Comparison of ENCODE assay signal across 8 cellular contexts in genomic region chr1:212012034-212012740, GRCh38. TPM values are rescaled to one million over a fixed set of nuclear protein-coding genes. Genes with fewer than 3 reads are reported as not detected.
A peak's percentile ranks its signal among the peaks of the same experiment; 100 is the strongest.
DNase-seq lines count a peak whose midpoint lies in the region; ATAC-seq and TF ChIP-seq lines count a peak whose summit lies in the region.

No MANE protein-coding gene starts in this region.

- no peaks in the 10 kb centered on the region for H3K27me3 ChIP-seq in kidney epithelial cell (ENCODE audit: control insufficient read depth, insufficient read depth, low read length)

- POLR2A ChIA-PET in WTC11 (lab: Charles Lee): no interaction called here

- H3K9me3 Mint-ChIP-seq in WTC11: peaks cover 3% of the 10 kb centered on the region

- H3K4me3 ChIP-seq in cardiac fibroblast (replicated peaks in 1 of 2; ENCODE audit: low read depth in 2 of 2, low read length in 2 of 2) (no peak overlapping the region), kidney epithelial cell (ENCODE audit: low read depth, low read length) (no peak overlapping the region)

- CTCF ChIA-PET in WTC11 (lab: Charles Lee): interaction anchor here (2.2 kb wide), 1 partner anchor 23 kb away, joined by 17 read pairs; the partner anchor contains the start of genes DTL and INTS7

- ATAC-seq in HG02852 (IDR thresholded peaks at IDR 0.05; ENCODE audit: unreplicated experiment) (peak; percentile 84), WTC11 (peak; percentile 99)

- peaks cover 31% of the 10 kb centered on the region for H3K36me3 Mint-ChIP-seq in WTC11

- no peak overlapping the region for H3K4me3 Mint-ChIP-seq in WTC11

- no peak overlapping the region for H3K27ac Mint-ChIP-seq in WTC11

- TF ChIP-seq CTCF in WTC11 (IDR thresholded peaks at IDR 0.05): peak; percentile 81
- peak; percentile 98 for TF ChIP-seq CTCF in cardiac fibroblast (IDR thresholded peaks at IDR 0.05; ENCODE audit: low read depth, low read length)
- TF ChIP-seq CTCF in kidney epithelial cell (IDR thresholded peaks at IDR 0.05; ENCODE audit: insufficient read depth, low read length, poor library complexity, severe bottlenecking): peak; percentile 99

- no peaks in the 10 kb centered on the region for H3K4me1 Mint-ChIP-seq in WTC11

- H3K36me3 ChIP-seq in kidney epithelial cell (ENCODE audit: control insufficient read depth, insufficient read depth, low read length): no peaks in the 10 kb centered on the region

- DNase-seq in NOMO-1 (lab: John Stamatoyannopoulos, UW; ENCODE audit: unreplicated experiment in 2 of 2): peak; percentile 6 to 52
- DNase-seq in NOMO-1 treated with dmso at 0.1 percent for 144 hours (lab: John Stamatoyannopoulos, UW; ENCODE audit: unreplicated experiment): no peak
- DNase-seq in NCI-H2081 treated with DMSO at 0.1 percent for 48 hours (lab: John Stamatoyannopoulos, UW): peak; percentile 38
- peak; percentile 70 for DNase-seq in WTC11 (ENCODE audit: low spot score)
- DNase-seq in cardiac fibroblast (ENCODE audit: low read depth in 2 of 2): peak; percentile 79 to 81
- DNase-seq in kidney epithelial cell (ENCODE audit: low read depth): no peak
- DNase-seq in stimulated activated CD4-positive, alpha-beta T cell treated with anti-CD3 and anti-CD28 coated beads, Interleukin-4, amount 100 ng/mL, for 24 hours: peak; percentile 75

- no peaks in the 10 kb centered on the region for H3K27me3 Mint-ChIP-seq in WTC11 (ENCODE audit: low read depth)

TF ChIP-seq in WTC11, 78 proteins besides CTCF, POLR2A, EP300 and RAD21:
- TF ChIP-seq FOXP1 (CRISPR knock-in tag; IDR thresholded peaks at IDR 0.05; ENCODE audit: borderline replicate concordance) (no peak), IRF2 (CRISPR knock-in tag; IDR thresholded peaks at IDR 0.05; ENCODE audit: borderline replicate concordance, low read depth) (no peak), ATF1 (CRISPR knock-in tag; IDR thresholded peaks at IDR 0.05) (no peak), JAZF1 (CRISPR knock-in tag; IDR thresholded peaks at IDR 0.05) (no peak), SP1 (CRISPR knock-in tag; conservative IDR thresholded peaks at IDR 0.05) (no peak)

RNA-seq across cellular contexts. Expression of gene INTS7, which starts 23.2 kb away (rescaled TPM):
- 16.3 to 17.3 TPM (median 17.2 TPM) in 3 replicates for total RNA-seq in WTC11 (2021)
- 11.7 and 14.6 TPM in 2 replicates for total RNA-seq in kidney epithelial cell

RNA-seq across cellular contexts. Expression of gene DTL, which starts 23.4 kb away (rescaled TPM):
- 38.8 to 52.3 TPM (median 43.0 TPM) in 3 replicates for total RNA-seq in WTC11 (2021)
- 5.1 and 6.4 TPM in 2 replicates for total RNA-seq in kidney epithelial cell

Comparison
In these comparisons a context has a peak if more than half of its experiments do, and no peak if none do; other contexts are left out.
1. DNase-seq: peak in NOMO-1 (2 of 2), NCI-H2081 treated with DMSO at 0.1 percent for 48 hours (single experiment), WTC11 (single experiment), cardiac fibroblast (2 of 2) and stimulated activated CD4-positive, alpha-beta T cell treated with anti-CD3 and anti-CD28 coated beads, Interleukin-4, amount 100 ng/mL, for 24 hours (single experiment); none in NOMO-1 treated with dmso at 0.1 percent for 144 hours (single experiment) and kidney epithelial cell (single experiment).
2. Peak in every context shown above with its lines, with median percentiles within 50 percentile points of each other: CTCF ChIP-seq.